ENCODE assay signal across 20 cellular contexts in genomic region chr4:56727150-56727549, GRCh38. TPM values are rescaled to one million over a fixed set of nuclear protein-coding genes. Genes with fewer than 3 reads are reported as not detected.
DNase-seq lines count a peak whose midpoint lies in the region; TF ChIP-seq lines count a peak whose summit lies in the region.
"Had no signal": no experiment of that assay in that cellular context is flagged by ENCODE, and none has a peak within 500 bp of the region (broad histone marks: within the 10 kb centered on the region; RNA-seq: fewer than 3 reads in every experiment).

No MANE protein-coding gene starts in this region.

- no peak overlapping the region for H2BK5ac ChIP-seq in mesenchymal stem cell (ENCODE audit: low read depth, low read length, poor library complexity, severe bottlenecking)
- no peak overlapping the region for H2BK5ac ChIP-seq in mesendoderm (ENCODE audit: low read length)

- H3K4me1 ChIP-seq in mesenchymal stem cell (ENCODE audit: control insufficient read depth, insufficient read depth, low read depth, low read length): no peaks in the 10 kb centered on the region
- no peaks in the 10 kb centered on the region for H3K4me1 ChIP-seq in uterus
- H3K4me1 ChIP-seq in mesendoderm (ENCODE audit: control insufficient read depth, low read depth, low read length): peaks cover 5% of the 10 kb centered on the region
- H3K4me1 ChIP-seq: body of pancreas had no signal

- no peak overlapping the region for H3K56ac ChIP-seq in mesendoderm (ENCODE audit: low read length)

- H3K4me3 ChIP-seq in H7 (ENCODE audit: insufficient read depth, low read depth, low read length) (no peak overlapping the region), cardiac fibroblast (replicated peaks in 1 of 2; ENCODE audit: low read depth in 2 of 2, low read length in 2 of 2) (no peak overlapping the region), mesenchymal stem cell (ENCODE audit: insufficient read depth in 1 of 2, low read depth in 1 of 2, low read length in 2 of 2) (no peak overlapping the region), uterus (no peak overlapping the region), mesendoderm (ENCODE audit: low read length) (no peak overlapping the region)
- H3K4me3 ChIP-seq: body of pancreas, suprapubic skin had no signal

- H4K91ac ChIP-seq in mesenchymal stem cell (ENCODE audit: low read length): peak overlapping the region; percentile 56

- H2AK5ac ChIP-seq in mesenchymal stem cell (ENCODE audit: low read length, severe bottlenecking) (no peak overlapping the region), mesendoderm (ENCODE audit: low read length) (no peak overlapping the region)

- WGBS in mesenchymal stem cell: 69% methylated on average over 4 of the region's 4 CpGs
- no CpG with 5 or more reads among the region's 4 CpGs for WGBS in mesendoderm (ENCODE audit: extremely low coverage, insufficient coverage, low lambda C conversion rate)

- H3K36me3 ChIP-seq in H7 (replicated peaks; ENCODE audit: control insufficient read depth, insufficient read depth, low read length): no peaks in the 10 kb centered on the region
- H3K36me3 ChIP-seq in mesenchymal stem cell (ENCODE audit: control insufficient read depth in 1 of 2, insufficient read depth in 2 of 2, low read depth in 1 of 2, low read length in 2 of 2): no peaks in the 10 kb centered on the region
- H3K36me3 ChIP-seq in uterus: no peaks in the 10 kb centered on the region
- H3K36me3 ChIP-seq in mesendoderm (ENCODE audit: control insufficient read depth, insufficient read depth, low read length): no peaks in the 10 kb centered on the region
- H3K36me3 ChIP-seq: suprapubic skin had no signal

- no peak for TF ChIP-seq POLR2A in uterus (IDR thresholded peaks at IDR 0.05)

- H2AFZ ChIP-seq in mesenchymal stem cell (ENCODE audit: low read depth, low read length): no peak overlapping the region

- H3K9ac ChIP-seq in mesenchymal stem cell (ENCODE audit: low read length) (no peak overlapping the region), mesendoderm (ENCODE audit: low read length) (no peak overlapping the region)

- H4K8ac ChIP-seq in mesenchymal stem cell (ENCODE audit: low read length) (peak overlapping the region; percentile 22), mesendoderm (ENCODE audit: low read depth, low read length) (no peak overlapping the region)

- no peak overlapping the region for H3K23ac ChIP-seq in mesenchymal stem cell (ENCODE audit: low read length in 2 of 2)
- no peak overlapping the region for H3K23ac ChIP-seq in mesendoderm (ENCODE audit: low read length)

- H2BK15ac ChIP-seq in mesenchymal stem cell (ENCODE audit: low read depth, poor library complexity, severe bottlenecking): no peak overlapping the region
- H2BK15ac ChIP-seq in mesendoderm (replicated peaks; ENCODE audit: low read depth): no peak overlapping the region

- H4K5ac ChIP-seq in mesendoderm (ENCODE audit: low read length): no peak overlapping the region

- H3K79me2 ChIP-seq in mesendoderm (ENCODE audit: control insufficient read depth, insufficient read depth, low read length): no peaks in the 10 kb centered on the region

- no peaks in the 10 kb centered on the region for H3K9me3 ChIP-seq in mesenchymal stem cell (ENCODE audit: control insufficient read depth, low read length)
- H3K9me3 ChIP-seq in uterus: no peaks in the 10 kb centered on the region
- H3K9me3 ChIP-seq: body of pancreas, suprapubic skin had no signal

- H3K27ac ChIP-seq in mesenchymal stem cell (ENCODE audit: low read length, poor library complexity, severe bottlenecking) (no peak overlapping the region), uterus (no peak overlapping the region), mesendoderm (ENCODE audit: low read depth, low read length) (no peak overlapping the region)
- H3K27ac ChIP-seq: body of pancreas, suprapubic skin had no signal

- peak overlapping the region; percentile 26 to 46 for H2BK12ac ChIP-seq in mesenchymal stem cell (ENCODE audit: low read length in 2 of 2)

- H2BK120ac ChIP-seq in mesenchymal stem cell (ENCODE audit: low read depth, low read length): no peak overlapping the region
- H2BK120ac ChIP-seq in mesendoderm (ENCODE audit: low read depth, low read length): no peak overlapping the region

- DNase-seq in H7 (peak; percentile 58), HuH-7 (ENCODE audit: low spot score) (peak; percentile 60), cardiac fibroblast (ENCODE audit: low read depth in 2 of 2) (peak; percentile 25 to 29), mesenchymal stem cell (peak; percentile 37), T-helper 9 cell (no peak), uterus (no peak), mesendoderm (no peak)
- DNase-seq: activated CD8-positive, alpha-beta memory T cell treated with anti-CD3 and anti-CD28 coated beads for 24 hours; activated naive CD8-positive, alpha-beta T cell treated with anti-CD3 and anti-CD28 coated beads for 36 hours; activated T-cell treated with anti-CD3 and anti-CD28 coated beads, Interleukin-2, amount 50 U/mL, for 72 hours; body of pancreas; DMS79 treated with DMSO at 0.1 percent for 48 hours; foreskin melanocyte; hippocampal formation; left cardiac atrium; NCI-H1417 treated with DMSO at 0.1 percent for 48 hours; NCI-H2171; stimulated activated CD4-positive, alpha-beta T cell treated with anti-CD3 and anti-CD28 coated beads, Interleukin-12 subunit alpha, Interleukin-12 subunit beta, amount 100 ng/mL, for 4 hours had no signal

- H3K4ac ChIP-seq in mesenchymal stem cell (ENCODE audit: low read depth in 1 of 2, low read length in 2 of 2) (peak overlapping the region in 1 of 2 experiments; percentile 1), mesendoderm (ENCODE audit: low read depth, low read length) (no peak overlapping the region)

- H3K18ac ChIP-seq in mesenchymal stem cell (ENCODE audit: low read depth in 1 of 2, low read length in 2 of 2): peak overlapping the region in 1 of 2 experiments; percentile 16
- no peak overlapping the region for H3K18ac ChIP-seq in mesendoderm (ENCODE audit: low read length)

- H3K14ac ChIP-seq in mesenchymal stem cell (ENCODE audit: low read length in 2 of 2): no peak overlapping the region

- intact Hi-C loops in uterus (cut with DNase I; ENCODE audit: low total_unique reads): no loop called here

- H3K27me3 ChIP-seq in H7 (ENCODE audit: control insufficient read depth, insufficient read depth, low read length) (no peaks in the 10 kb centered on the region), mesenchymal stem cell (ENCODE audit: control insufficient read depth in 1 of 2, insufficient read depth in 1 of 2, low read length in 2 of 2) (peaks cover 0 to 31% of the 10 kb centered on the region in 2 experiments), uterus (no peaks in the 10 kb centered on the region), mesendoderm (ENCODE audit: insufficient read depth, low read length, poor library complexity) (no peaks in the 10 kb centered on the region)
- H3K27me3 ChIP-seq: body of pancreas, suprapubic skin had no signal

- TF ChIP-seq CTCF in cardiac fibroblast (IDR thresholded peaks at IDR 0.05; ENCODE audit: low read depth, low read length) (no peak), uterus (IDR thresholded peaks at IDR 0.05) (no peak)

- H3K4me2 ChIP-seq in mesenchymal stem cell (ENCODE audit: low read length, poor library complexity, severe bottlenecking) (no peak overlapping the region), mesendoderm (ENCODE audit: low read length) (no peak overlapping the region)

- H3K79me1 ChIP-seq in mesenchymal stem cell (replicated peaks; ENCODE audit: low read length, poor library complexity, severe bottlenecking): no peaks in the 10 kb centered on the region
- H3K79me1 ChIP-seq in mesendoderm (ENCODE audit: low read length): no peaks in the 10 kb centered on the region

RNA-seq across cellular contexts. Expression of gene HOPX, which starts 46.1 kb away (rescaled TPM):
- total RNA-seq in H7 (2014; rRNA removed; shearing (Covaris generic)): not detected in 2 replicates
- polyA plus RNA-seq in mesenchymal stem cell (2013, experiment 1 of 2): 11.9 TPM
- polyA plus RNA-seq in mesenchymal stem cell (2013, experiment 2 of 2): 11.5 TPM
- total RNA-seq in uterus: 10 to 100 TPM in 2 of 4 donors, 1 to 10 TPM in 2; 6.0 to 37.4 (median 17.4) TPM
- polyA plus RNA-seq in mesendoderm (2013, experiment 1 of 2): 0.60 TPM
- 0.43 TPM for polyA plus RNA-seq in mesendoderm (2013, experiment 2 of 2)
- total RNA-seq: OCI-LY7 had no signal

Comparison
In these comparisons a context has a peak if more than half of its experiments do, and no peak if none do; other contexts are left out.
1. DNase-seq: peak in H7 (single experiment), HuH-7 (single experiment), cardiac fibroblast (2 of 2) and mesenchymal stem cell (single experiment); none in T-helper 9 cell (single experiment), uterus (0 of 2) and mesendoderm (single experiment).